ENCODE assay signal across 1 cellular context in the genomic region with DNA sequence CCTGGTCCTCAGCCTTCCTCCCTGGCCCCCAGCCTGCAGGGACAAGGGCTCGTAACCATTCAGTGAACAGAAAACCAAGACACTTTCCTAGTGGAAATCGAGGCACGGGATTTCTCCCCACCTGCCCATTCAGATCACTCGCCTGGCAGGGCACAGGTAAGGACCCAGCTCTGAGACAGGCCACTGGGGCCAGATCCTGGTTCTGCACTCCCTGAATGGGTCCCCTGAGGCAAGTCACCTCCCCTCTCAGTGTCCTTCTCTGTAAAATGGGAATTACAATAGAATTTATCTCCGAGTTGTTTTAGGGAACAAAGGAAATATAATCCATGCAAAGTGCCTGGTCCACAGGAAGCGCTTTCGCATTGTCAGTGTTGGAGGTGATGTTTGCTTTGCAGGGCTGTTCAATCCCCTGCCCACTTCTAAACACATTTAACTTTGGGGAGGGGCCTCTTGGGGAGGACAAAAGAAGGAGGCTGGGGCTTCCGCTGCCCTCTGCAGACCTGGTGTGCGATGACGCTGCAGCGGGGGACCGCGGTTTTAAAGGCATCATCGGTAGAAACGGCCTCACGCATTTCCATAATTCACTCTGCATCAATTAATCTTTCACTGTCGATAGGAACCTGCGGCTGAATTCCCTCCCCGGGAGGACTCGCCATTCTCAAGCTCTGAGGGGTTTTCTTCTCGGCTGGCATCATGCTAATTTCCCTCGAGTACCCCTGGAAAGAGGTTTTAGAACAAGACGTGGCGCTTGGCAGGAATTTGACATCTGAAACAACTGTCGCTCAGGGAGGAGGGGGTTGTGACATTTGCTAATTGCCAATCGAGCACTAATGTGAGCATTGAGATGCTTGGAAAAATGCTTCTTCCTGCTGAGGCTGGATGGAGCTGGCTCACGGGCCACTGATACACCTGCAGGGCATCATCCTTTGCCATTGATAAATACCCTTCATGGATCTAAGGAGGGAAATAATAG.
TF ChIP-seq lines count a peak whose summit lies in the region.

No MANE protein-coding gene starts in this region.

TF ChIP-seq in endothelial cell of umbilical vein, 7 proteins besides CTCF, POLR2A, EP300 and RAD21:
- peak; percentile 50 for TF ChIP-seq EZH2 (IDR thresholded peaks at IDR 0.05; ENCODE audit: borderline replicate concordance, low read depth, low read length, severe bottlenecking)
- no peak for TF ChIP-seq POLR2AphosphoS5 (IDR thresholded peaks at IDR 0.05; ENCODE audit: insufficient read depth, low read depth, low read length)
TF ChIP-seq in endothelial cell of umbilical vein: peak in this region for 1.
